Comparison of ENCODE assay signal across 8 cellular contexts in the genomic region with DNA sequence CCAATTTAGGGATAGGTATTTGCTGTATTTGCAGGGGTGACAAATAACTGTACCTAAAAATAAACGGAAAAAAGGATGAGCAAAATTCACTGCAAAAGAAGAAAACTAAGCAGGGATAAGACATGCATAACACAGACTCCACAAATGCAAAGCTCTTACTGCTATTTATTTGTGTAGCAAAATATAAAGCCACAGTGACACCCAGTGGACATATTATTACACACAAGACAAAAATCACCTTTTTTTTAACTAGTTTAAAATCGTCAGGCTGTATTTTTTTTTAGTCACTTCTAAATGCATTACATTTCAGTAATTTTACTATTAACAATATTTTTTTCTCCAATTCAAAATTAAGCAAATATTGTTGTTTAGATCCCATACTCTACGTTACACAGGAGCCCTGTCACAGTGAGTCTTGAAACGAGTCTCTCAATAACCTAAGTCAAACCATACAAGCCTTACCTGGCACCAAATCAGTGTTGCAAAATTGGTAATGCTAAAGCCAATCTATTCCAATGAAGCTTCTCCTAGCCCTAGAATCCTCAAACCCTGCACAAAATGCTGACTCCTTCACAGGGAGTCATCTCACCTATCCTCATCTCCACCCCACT. TPM values are rescaled to one million over a fixed set of nuclear protein-coding genes. Genes with fewer than 3 reads are reported as not detected.
DNase-seq lines count a peak whose midpoint lies in the region; ATAC-seq and TF ChIP-seq lines count a peak whose summit lies in the region.

No MANE protein-coding gene starts in this region.

- H3K27me3 ChIP-seq in ascending aorta (no peaks in the 10 kb centered on the region), upper lobe of left lung (no peaks in the 10 kb centered on the region)
- no peaks in the 10 kb centered on the region for H3K27me3 ChIP-seq in effector memory CD4-positive, alpha-beta T cell (replicated peaks; ENCODE audit: control insufficient read depth, insufficient read depth, low read length, poor library complexity, severe bottlenecking)

- H3K4me3 ChIP-seq in ascending aorta = no peak overlapping the region
- no peak overlapping the region for H3K4me3 ChIP-seq in upper lobe of left lung
- no peak overlapping the region for H3K4me3 ChIP-seq in effector memory CD4-positive, alpha-beta T cell (ENCODE audit: insufficient read depth, low read depth, low read length, poor library complexity, severe bottlenecking)

- no peaks in the 10 kb centered on the region for H3K9me3 ChIP-seq in ascending aorta
- H3K9me3 ChIP-seq in upper lobe of left lung = no peaks in the 10 kb centered on the region
- no peaks in the 10 kb centered on the region for H3K9me3 ChIP-seq in effector memory CD4-positive, alpha-beta T cell (ENCODE audit: control insufficient read depth, low read length)

- 59 to 62% methylated on average over 4 of the region's 4 CpGs for WGBS in upper lobe of left lung, 2 donors

- TF ChIP-seq EP300 in upper lobe of left lung (IDR thresholded peaks at IDR 0.05) = no peak

- no peak overlapping the region for H3K27ac ChIP-seq in ascending aorta
- no peak overlapping the region for H3K27ac ChIP-seq in upper lobe of left lung
- H3K27ac ChIP-seq in effector memory CD4-positive, alpha-beta T cell (ENCODE audit: insufficient read depth, low read length, poor library complexity, severe bottlenecking) = no peak overlapping the region

- H3K36me3 ChIP-seq in ascending aorta (peaks cover 4 to 5% of the 10 kb centered on the region in 2 donors), upper lobe of left lung (peaks cover 0 to 27% (median 2%) of the 10 kb centered on the region in 4 donors)
- H3K36me3 ChIP-seq in effector memory CD4-positive, alpha-beta T cell (ENCODE audit: control insufficient read depth, insufficient read depth, low read length) = peaks cover 7% of the 10 kb centered on the region

- H3K4me1 ChIP-seq in ascending aorta (no peaks in the 10 kb centered on the region), upper lobe of left lung (no peaks in the 10 kb centered on the region)
- no peaks in the 10 kb centered on the region for H3K4me1 ChIP-seq in effector memory CD4-positive, alpha-beta T cell (ENCODE audit: control insufficient read depth, insufficient read depth, low read length, poor library complexity, severe bottlenecking)

- TF ChIP-seq POLR2A in upper lobe of left lung (IDR thresholded peaks at IDR 0.05) = no peak

- TF ChIP-seq CTCF in ascending aorta (IDR thresholded peaks at IDR 0.05) (peak; percentile 18 to 57 (median 34)), upper lobe of left lung (IDR thresholded peaks at IDR 0.05) (peak in 5 of 6 experiments; percentile 22 to 54 (median 50))

- peak; percentile 53 for ATAC-seq in GM21723 (IDR thresholded peaks at IDR 0.05; ENCODE audit: unreplicated experiment)
- peak in 1 of 2 donors; percentile 63 for ATAC-seq in upper lobe of left lung (ENCODE audit: low FRiP score in 2 of 2)
- no peak for ATAC-seq in HG02970 (IDR thresholded peaks at IDR 0.05; ENCODE audit: low FRiP score, unreplicated experiment)

- DNase-seq in EH (ENCODE audit: low read depth) (peak; percentile 65), NCI-H146 treated with DMSO at 0.1 percent for 48 hours (lab: John Stamatoyannopoulos, UW; ENCODE audit: unreplicated experiment) (peak; percentile 18), ascending aorta (ENCODE audit: low spot score in 2 of 2) (no peak), iris pigment epithelial cell (ENCODE audit: low read depth) (peak; percentile 67), upper lobe of left lung (no peak)
- DNase-seq in effector memory CD4-positive, alpha-beta T cell = no peak

- intact Hi-C loops in ascending aorta (cut with DNase I) = loop anchor here (2.0 to 10.0 kb wide), 3 partner anchors 211 to 1683 kb away; no protein-coding TSS in a partner anchor

RNA-seq across cellular contexts. Expression of a gene that starts 23.7 kb away (rescaled TPM):
- total RNA-seq in ascending aorta (not detected), upper lobe of left lung (10 to 100 TPM in 1 of 6 donors, 1 to 10 TPM in 5; 2.7 to 11.2 (median 4.8) TPM)

RNA-seq across cellular contexts. Expression of a gene that starts 23.8 kb away (rescaled TPM):
- total RNA-seq in ascending aorta (not detected), upper lobe of left lung (1 to 10 TPM in 5 of 6 donors, under 1 TPM in 1; 0.89 to 1.8 (median 1.4) TPM)

Comparison
In these comparisons a context has a peak if more than half of its experiments do, and no peak if none do; other contexts are left out.
1. DNase-seq: peak in EH (single experiment), NCI-H146 treated with DMSO at 0.1 percent for 48 hours (single experiment) and iris pigment epithelial cell (single experiment); none in ascending aorta (0 of 2), upper lobe of left lung (0 of 2) and effector memory CD4-positive, alpha-beta T cell (0 of 3).